In the genomic region with DNA sequence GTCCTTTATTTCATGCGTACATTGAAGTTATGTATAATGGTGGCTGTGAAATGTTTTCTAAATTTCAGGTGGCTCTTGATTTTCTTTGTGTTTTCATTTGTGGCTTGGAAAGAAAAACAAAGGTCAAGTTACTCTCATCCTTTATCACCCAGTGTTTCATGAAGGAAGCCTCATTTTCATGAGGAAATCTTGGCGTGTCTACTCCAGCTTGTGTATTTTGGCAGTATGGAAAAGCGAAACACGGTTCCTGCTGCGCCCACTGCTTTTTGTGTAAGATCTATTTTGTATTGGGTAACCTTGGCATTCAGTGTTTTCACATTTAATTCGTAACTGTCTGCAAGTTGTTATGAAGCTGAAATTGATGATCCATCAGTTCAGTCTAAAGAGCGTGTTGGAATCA, we compare ENCODE assay signal across 24 cellular contexts.
DNase-seq lines count a peak whose midpoint lies in the region; FAIRE-seq and TF ChIP-seq lines count a peak whose summit lies in the region.
"Had no signal": no experiment of that assay in that cellular context is flagged by ENCODE, and none has a peak within 500 bp of the region (broad histone marks: within the 10 kb centered on the region; RNA-seq: fewer than 3 reads in every experiment).

No MANE protein-coding gene starts in this region.

- H2AFZ ChIP-seq in endothelial cell of umbilical vein (ENCODE audit: low read depth, low read length) = no peak overlapping the region

- peak overlapping the region; percentile 46 to 81 (median 60) for H3K27ac Mint-ChIP-seq in nephron
- H3K27ac Mint-ChIP-seq: activated B cell treated with CpG ODN at 0.5 μM for 24 hours; activated CD8-positive, alpha-beta T cell treated with anti-CD3 and anti-CD28 coated beads for 36 hours; activated naive CD8-positive, alpha-beta T cell treated with anti-CD3 and anti-CD28 coated beads for 36 hours; CD4-positive, alpha-beta memory T cell; effector memory CD8-positive, alpha-beta T cell; naive B cell; stimulated activated naive CD8-positive, alpha-beta T cell treated with anti-CD3 and anti-CD28 coated beads, Interleukin-15, Interleukin-2, amounts not matched to agents 100 ng/mL and 50 ng/mL, for 24 hours had no signal

- CTCF ChIA-PET in endothelial cell of umbilical vein (lab: Charles Lee) = no interaction called here

- no peak overlapping the region for H3K4me2 ChIP-seq in endothelial cell of umbilical vein (ENCODE audit: insufficient read depth, low read length)

- intact Hi-C loops in endothelial cell of umbilical vein (cut with micrococcal nuclease) = no loop called here

- peak overlapping the region in 1 of 3 experiments; percentile 37 for H3K4me3 Mint-ChIP-seq in nephron
- H3K4me3 Mint-ChIP-seq: activated B cell treated with CpG ODN at 0.5 μM for 24 hours; activated CD8-positive, alpha-beta T cell treated with anti-CD3 and anti-CD28 coated beads for 36 hours; activated naive CD8-positive, alpha-beta T cell treated with anti-CD3 and anti-CD28 coated beads for 36 hours; CD4-positive, alpha-beta memory T cell; effector memory CD8-positive, alpha-beta T cell; naive B cell; stimulated activated naive CD8-positive, alpha-beta T cell treated with anti-CD3 and anti-CD28 coated beads, Interleukin-15, Interleukin-2, amounts not matched to agents 100 ng/mL and 50 ng/mL, for 24 hours had no signal

- H3K9me3 Mint-ChIP-seq in nephron = no peaks in the 10 kb centered on the region
- H3K9me3 Mint-ChIP-seq: activated B cell treated with CpG ODN at 0.5 μM for 24 hours; activated CD8-positive, alpha-beta T cell treated with anti-CD3 and anti-CD28 coated beads for 36 hours; activated naive CD8-positive, alpha-beta T cell treated with anti-CD3 and anti-CD28 coated beads for 36 hours; CD4-positive, alpha-beta memory T cell; effector memory CD8-positive, alpha-beta T cell; naive B cell; stimulated activated naive CD8-positive, alpha-beta T cell treated with anti-CD3 and anti-CD28 coated beads, Interleukin-15, Interleukin-2, amounts not matched to agents 100 ng/mL and 50 ng/mL, for 24 hours had no signal

- H3K4me1 ChIP-seq in endothelial cell of umbilical vein (ENCODE audit: control insufficient read depth, extremely low read depth, insufficient read depth, low read length) = no peaks in the 10 kb centered on the region

- no peaks in the 10 kb centered on the region for H3K79me2 ChIP-seq in endothelial cell of umbilical vein (ENCODE audit: control insufficient read depth, insufficient read depth, low read length)

- dilution Hi-C loops in endothelial cell of umbilical vein (cut with MboI; ENCODE audit: extremely low pct_ligation_motif_present, low sequenced_read_pairs) = no loop called here

- H3K36me3 Mint-ChIP-seq in nephron (ENCODE audit: low read depth) = peaks cover 14% of the 10 kb centered on the region
- H3K36me3 Mint-ChIP-seq: activated naive CD8-positive, alpha-beta T cell treated with anti-CD3 and anti-CD28 coated beads for 36 hours; CD4-positive, alpha-beta memory T cell; naive B cell had no signal

- H3K27me3 ChIP-seq in endothelial cell of umbilical vein (ENCODE audit: control insufficient read depth in 2 of 2, insufficient read depth in 2 of 2, low read length in 2 of 2) = no peaks in the 10 kb centered on the region
- H3K27me3 ChIP-seq: gastrocnemius medialis, SJSA1, uterus had no signal

- no TSS peak for BruUV-seq in endothelial cell of umbilical vein (replicated peaks; lab: Mats Ljungman, UMichigan)

- TF ChIP-seq CTCF in AG09309 (IDR thresholded peaks at IDR 0.05; ENCODE audit: control insufficient read depth, insufficient read depth, low read depth, low read length, missing control alignments) (no peak), endothelial cell of umbilical vein (IDR thresholded peaks at IDR 0.05; ENCODE audit: extremely low read depth in 1 of 2, insufficient read depth in 1 of 2, low read depth in 1 of 2, low read length in 2 of 2) (no peak), nephron (IDR thresholded peaks at IDR 0.05; ENCODE audit: unreplicated experiment in 3 of 3) (no peak)

- peak; percentile 55 for DNase-seq in AG09309 (ENCODE audit: low read depth)
- DNase-seq in NCI-H1092 treated with DMSO at 0.1 percent for 48 hours (lab: John Stamatoyannopoulos, UW) = peak; percentile 38
- peak; percentile 12 for DNase-seq in endothelial cell of umbilical vein (ENCODE audit: low read depth, low spot score)
- no peak for DNase-seq in occipital lobe (lab: John Stamatoyannopoulos, UW)
- no peak for DNase-seq in HuH-7 (ENCODE audit: low spot score)
- no peak for DNase-seq in NCI-H2029 treated with DMSO at 0.1 percent for 48 hours (lab: John Stamatoyannopoulos, UW)
- DNase-seq in 8988T = no peak
- DNase-seq: activated B cell treated with CpG ODN at 0.5 μM for 24 hours; activated CD8-positive, alpha-beta T cell treated with anti-CD3 and anti-CD28 coated beads for 36 hours; activated naive CD8-positive, alpha-beta T cell treated with anti-CD3 and anti-CD28 coated beads for 36 hours; activated T-cell treated with anti-CD3 and anti-CD28 coated beads, Interleukin-2, amount 50 U/mL, for 48 hours; CD4-positive, alpha-beta memory T cell; central memory CD4-positive, alpha-beta T cell; effector memory CD8-positive, alpha-beta T cell; gastrocnemius medialis; MM.1S; naive B cell; NCI-H2107; NCI-H774; uterus had no signal

- no peak overlapping the region for H3K27ac ChIP-seq in endothelial cell of umbilical vein (ENCODE audit: insufficient read depth, low read depth, low read length)
- H3K27ac ChIP-seq: gastrocnemius medialis, SJSA1, uterus had no signal

- peaks cover 68% of the 10 kb centered on the region for H3K4me1 Mint-ChIP-seq in nephron
- H3K4me1 Mint-ChIP-seq: activated B cell treated with CpG ODN at 0.5 μM for 24 hours; activated naive CD8-positive, alpha-beta T cell treated with anti-CD3 and anti-CD28 coated beads for 36 hours; CD4-positive, alpha-beta memory T cell; naive B cell had no signal

- H3K27me3 Mint-ChIP-seq in nephron (ENCODE audit: low read depth) = no peaks in the 10 kb centered on the region
- H3K27me3 Mint-ChIP-seq: activated B cell treated with CpG ODN at 0.5 μM for 24 hours; activated naive CD8-positive, alpha-beta T cell treated with anti-CD3 and anti-CD28 coated beads for 36 hours had no signal

- H3K4me3 ChIP-seq in AG09309 (ENCODE audit: control insufficient read depth, low read depth, low read length) (no peak overlapping the region), endothelial cell of umbilical vein (replicated peaks in 1 of 3; ENCODE audit: insufficient read depth in 1 of 3, low read depth in 1 of 3, low read length in 3 of 3) (no peak overlapping the region)
- H3K4me3 ChIP-seq: gastrocnemius medialis, lung, SJSA1, uterus had no signal

- H3K36me3 ChIP-seq in endothelial cell of umbilical vein (ENCODE audit: control insufficient read depth in 2 of 2, extremely low read depth in 1 of 2, insufficient read depth in 2 of 2, low read length in 2 of 2) = no peaks in the 10 kb centered on the region
- H3K36me3 ChIP-seq: gastrocnemius medialis, uterus had no signal

- H3K9ac ChIP-seq in endothelial cell of umbilical vein (replicated peaks; ENCODE audit: extremely low read depth, insufficient read depth, low read length) = no peak overlapping the region

- H3K9me3 ChIP-seq in endothelial cell of umbilical vein (replicated peaks; ENCODE audit: control insufficient read depth, insufficient read depth, low read length) = no peaks in the 10 kb centered on the region
- H3K9me3 ChIP-seq: gastrocnemius medialis, SJSA1, uterus had no signal

- H3K9me1 ChIP-seq in endothelial cell of umbilical vein (replicated peaks; ENCODE audit: control insufficient read depth, extremely low read depth, insufficient read depth, low read length) = no peaks in the 10 kb centered on the region

- POLR2A ChIA-PET in endothelial cell of umbilical vein (lab: Charles Lee) = no interaction called here

- H4K20me1 ChIP-seq in endothelial cell of umbilical vein (replicated peaks; ENCODE audit: control insufficient read depth, extremely low read depth, insufficient read depth, low read length) = no peaks in the 10 kb centered on the region

- TF ChIP-seq POLR2A in endothelial cell of umbilical vein (IDR thresholded peaks at IDR 0.05; ENCODE audit: low read depth, low read length) = no peak

- no peak for FAIRE-seq in endothelial cell of umbilical vein (lab: Jason Lieb, UNC)

TF ChIP-seq in endothelial cell of umbilical vein, 7 proteins besides CTCF, POLR2A, EP300 and RAD21:
- no peak for TF ChIP-seq GATA2 (IDR thresholded peaks at IDR 0.05; ENCODE audit: insufficient read depth, insufficient read length, low read depth, low read length)
- TF ChIP-seq EZH2 (IDR thresholded peaks at IDR 0.05; ENCODE audit: borderline replicate concordance, low read depth, low read length, severe bottlenecking) = no peak
- TF ChIP-seq FOS (IDR thresholded peaks at IDR 0.05; ENCODE audit: borderline replicate concordance, insufficient read depth, low read length) = no peak
- no peak for TF ChIP-seq JUN (IDR thresholded peaks at IDR 0.05; ENCODE audit: borderline replicate concordance, insufficient read depth, insufficient read length, low read depth)
- TF ChIP-seq, protein P1, sequence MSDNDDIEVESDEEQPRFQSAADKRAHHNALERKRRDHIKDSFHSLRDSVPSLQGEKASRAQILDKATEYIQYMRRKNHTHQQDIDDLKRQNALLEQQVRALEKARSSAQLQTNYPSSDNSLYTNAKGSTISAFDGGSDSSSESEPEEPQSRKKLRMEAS (IDR thresholded peaks at IDR 0.05; ENCODE audit: insufficient read depth, insufficient read length) = no peak
TF ChIP-seq in endothelial cell of umbilical vein: peak in this region for 0.

Comparison
In these comparisons a context has a peak if more than half of its experiments do, and no peak if none do; other contexts are left out.
1. DNase-seq: peak in AG09309 (single experiment), NCI-H1092 treated with DMSO at 0.1 percent for 48 hours (single experiment) and endothelial cell of umbilical vein (single experiment); none in occipital lobe (single experiment), HuH-7 (single experiment), NCI-H2029 treated with DMSO at 0.1 percent for 48 hours (single experiment) and 8988T (single experiment).